19 cellular contexts compared by ENCODE assay signal in genomic region chr10:119444866-119445265, GRCh38.
DNase-seq lines count a peak whose midpoint lies in the region; ATAC-seq, FAIRE-seq and TF ChIP-seq lines count a peak whose summit lies in the region.
"Had no signal": no experiment of that assay in that cellular context is flagged by ENCODE, and none has a peak within 500 bp of the region (broad histone marks: within the 10 kb centered on the region; RNA-seq: fewer than 3 reads in every experiment).

No MANE protein-coding gene starts in this region.

- H3K4me3 ChIP-seq in heart left ventricle = no peak overlapping the region
- H3K4me3 ChIP-seq in Loucy (ENCODE audit: low read length, poor library complexity, severe bottlenecking) = no peak overlapping the region
- no peak overlapping the region for H3K4me3 ChIP-seq in upper lobe of left lung
- H3K4me3 ChIP-seq: coronary artery, lower lobe of right lung, transverse colon had no signal

- peak overlapping the region; percentile 11 for H3K4me2 ChIP-seq in Loucy (ENCODE audit: low read depth, low read length, poor library complexity, severe bottlenecking)

- DNase-seq in heart left ventricle (peak in 1 of 5 donors; percentile 48), Right ventricle myocardium inferior (ENCODE audit: missing footprints) (no peak), glutamatergic neuron (no peak), upper lobe of left lung (peak in 1 of 2 donors; percentile 55), AG08396 (ENCODE audit: low spot score) (no peak), HCEC 1CT (no peak), RCC 7860 (ENCODE audit: low spot score) (no peak)
- DNase-seq: NCI-H1694 had no signal

- H3K9me3 ChIP-seq in heart left ventricle (no peaks in the 10 kb centered on the region), Loucy (ENCODE audit: insufficient read depth, low read depth, low read length) (no peaks in the 10 kb centered on the region), upper lobe of left lung (no peaks in the 10 kb centered on the region)
- H3K9me3 ChIP-seq: lower lobe of right lung, transverse colon had no signal

- H3K9me2 ChIP-seq in Loucy (replicated peaks; ENCODE audit: low read depth, low read length) = no peaks in the 10 kb centered on the region

- no peak for FAIRE-seq in RCC 7860 (lab: Jason Lieb, UNC)
- FAIRE-seq: H54, islet of Langerhans had no signal

- H3F3A ChIP-seq in Loucy (ENCODE audit: low read depth) = no peaks in the 10 kb centered on the region

- ATAC-seq in heart left ventricle (peak in 2 of 4 donors; percentile 1 to 4), Right ventricle myocardium inferior (no peak), upper lobe of left lung (ENCODE audit: low FRiP score in 2 of 2) (no peak)

- H2AFZ ChIP-seq in Loucy (ENCODE audit: low read length) = no peak overlapping the region

- intact Hi-C loops in heart left ventricle (cut with DNase I) = loop anchor here (1.0 to 5.0 kb wide), 8 partner anchors 44 to 277 kb away; partner anchors contain the start of gene GRK5 (in 1 of the 10)
- intact Hi-C loops in Right ventricle myocardium inferior (cut with DNase I) = loop anchor here (1.0 to 2.0 kb wide), 2 partner anchors 238 to 246 kb away; partner anchors contain the start of gene GRK5

- H3K27ac ChIP-seq in heart left ventricle = peak overlapping the region in 8 of 12 donors; percentile 0 to 71 (median 50)
- peak overlapping the region in 3 of 4 donors; percentile 15 to 60 (median 27) for H3K27ac ChIP-seq in upper lobe of left lung
- H3K27ac ChIP-seq: epithelial cell of prostate, transverse colon had no signal

- peaks cover 26% of the 10 kb centered on the region for H3K4me1 Mint-ChIP-seq in glutamatergic neuron (ENCODE audit: low read depth, unreplicated experiment)

- H3K4me1 ChIP-seq in heart left ventricle = peaks cover 0 to 42% (median 18%) of the 10 kb centered on the region in 12 donors
- H3K4me1 ChIP-seq in Loucy (ENCODE audit: insufficient read depth, low read length, poor library complexity, severe bottlenecking) = peaks cover 30% of the 10 kb centered on the region
- H3K4me1 ChIP-seq in upper lobe of left lung = peaks cover 0 to 14% (median 10%) of the 10 kb centered on the region in 4 donors
- H3K4me1 ChIP-seq: transverse colon had no signal

- peaks cover 8% of the 10 kb centered on the region for H3K27me3 Mint-ChIP-seq in glutamatergic neuron (ENCODE audit: unreplicated experiment)
- H3K27me3 Mint-ChIP-seq: activated CD4-positive, alpha-beta memory T cell treated with anti-CD3 and anti-CD28 coated beads for 36 hours; activated naive CD4-positive, alpha-beta T cell treated with anti-CD3 and anti-CD28 coated beads, Interleukin-2, amount 50 U/mL, for 24 hours; naive thymus-derived CD4-positive, alpha-beta T cell had no signal

- H3K4me3 Mint-ChIP-seq in glutamatergic neuron (ENCODE audit: unreplicated experiment) = no peak overlapping the region
- H3K4me3 Mint-ChIP-seq: activated CD4-positive, alpha-beta memory T cell treated with anti-CD3 and anti-CD28 coated beads for 36 hours; activated naive CD4-positive, alpha-beta T cell treated with anti-CD3 and anti-CD28 coated beads, Interleukin-2, amount 50 U/mL, for 24 hours had no signal

- TF ChIP-seq POLR2A in heart left ventricle (IDR thresholded peaks at IDR 0.05) = no peak
- TF ChIP-seq POLR2A in upper lobe of left lung (IDR thresholded peaks at IDR 0.05) = no peak

- TF ChIP-seq CTCF in heart left ventricle (IDR thresholded peaks at IDR 0.05) (no peak), Loucy (conservative IDR thresholded peaks at IDR 0.05; ENCODE audit: low read length) (no peak), glutamatergic neuron (IDR thresholded peaks at IDR 0.05; ENCODE audit: partially characterized antibody, unreplicated experiment) (no peak), upper lobe of left lung (IDR thresholded peaks at IDR 0.05) (no peak)

- H3K36me3 ChIP-seq in heart left ventricle (peaks cover 0 to 75% (median 40%) of the 10 kb centered on the region in 9 donors), Loucy (ENCODE audit: insufficient read depth, low read length) (no peaks in the 10 kb centered on the region), upper lobe of left lung (peaks cover 0 to 83% (median 38%) of the 10 kb centered on the region in 4 donors)
- H3K36me3 ChIP-seq: transverse colon had no signal

- no peak for TF ChIP-seq EP300 in upper lobe of left lung (IDR thresholded peaks at IDR 0.05)

- H3K27me3 ChIP-seq in heart left ventricle (no peaks in the 10 kb centered on the region), Loucy (ENCODE audit: insufficient read depth, low read length, poor library complexity, severe bottlenecking) (no peaks in the 10 kb centered on the region), upper lobe of left lung (no peaks in the 10 kb centered on the region)
- H3K27me3 ChIP-seq: transverse colon had no signal

- peaks cover 11% of the 10 kb centered on the region for H3K36me3 Mint-ChIP-seq in glutamatergic neuron (ENCODE audit: unreplicated experiment)

- H3K27ac Mint-ChIP-seq in glutamatergic neuron (ENCODE audit: unreplicated experiment) = peak overlapping the region; percentile 92
- H3K27ac Mint-ChIP-seq: activated CD4-positive, alpha-beta memory T cell treated with anti-CD3 and anti-CD28 coated beads for 36 hours; activated naive CD4-positive, alpha-beta T cell treated with anti-CD3 and anti-CD28 coated beads, Interleukin-2, amount 50 U/mL, for 24 hours; activated T-helper 2 cell treated with anti-CD3 and anti-CD28 coated beads, Interferon-gamma antibody, Interleukin-2, Interleukin-4, amounts not matched to agents 10 μg/mL and 5 μg/mL and 100 μg/mL, durations not matched to agents 14 hours and 24 hours and 36 hours had no signal

- H3K79me2 ChIP-seq in Loucy (ENCODE audit: insufficient read depth, low read length) = no peaks in the 10 kb centered on the region

- no peaks in the 10 kb centered on the region for H4K20me1 ChIP-seq in Loucy (ENCODE audit: insufficient read depth, low read length, poor library complexity, severe bottlenecking)

- H3K9me3 Mint-ChIP-seq in glutamatergic neuron (ENCODE audit: unreplicated experiment) = peaks cover 21% of the 10 kb centered on the region
- H3K9me3 Mint-ChIP-seq: activated CD4-positive, alpha-beta memory T cell treated with anti-CD3 and anti-CD28 coated beads for 36 hours; activated naive CD4-positive, alpha-beta T cell treated with anti-CD3 and anti-CD28 coated beads, Interleukin-2, amount 50 U/mL, for 24 hours; activated T-helper 2 cell treated with anti-CD3 and anti-CD28 coated beads, Interferon-gamma antibody, Interleukin-2, Interleukin-4, amounts not matched to agents 10 μg/mL and 5 μg/mL and 100 μg/mL, durations not matched to agents 14 hours and 24 hours and 36 hours; naive thymus-derived CD4-positive, alpha-beta T cell had no signal

- WGBS in heart left ventricle, 4 donors = 67 to 82% (median 71%) methylated on average over 6 to 10 of the region's 10 CpGs
- WGBS in upper lobe of left lung, 2 donors = 73 to 75% methylated on average over 7 to 10 of the region's 10 CpGs

- H3K9ac ChIP-seq in Loucy (ENCODE audit: low read depth, low read length, poor library complexity, severe bottlenecking) = no peak overlapping the region
